ENCODE assay signal across 23 cellular contexts in the genomic region with DNA sequence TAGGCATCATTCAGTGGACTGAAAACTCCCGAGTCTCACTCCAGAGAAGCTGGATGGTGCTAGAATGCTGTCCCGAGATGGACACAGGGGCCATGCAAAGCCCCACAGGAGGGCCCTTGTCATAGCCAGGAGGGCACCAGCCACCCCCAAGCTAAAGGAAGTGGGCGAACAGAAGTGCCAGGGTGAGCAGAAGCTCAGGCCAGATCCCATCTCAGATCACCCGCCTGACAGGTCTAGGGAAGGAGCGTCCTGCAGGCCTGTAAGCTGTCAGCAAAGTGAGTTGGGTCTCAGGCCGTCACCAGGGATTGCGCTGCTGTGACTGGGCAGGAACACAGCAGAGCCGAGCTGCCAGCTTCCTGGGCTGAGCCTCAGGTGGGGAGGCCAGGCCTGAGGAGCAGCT.
"Had no signal": no experiment of that assay in that cellular context is flagged by ENCODE, and none has a peak within 500 bp of the region (broad histone marks: within the 10 kb centered on the region; RNA-seq: fewer than 3 reads in every experiment).

No MANE protein-coding gene starts in this region.

- H3K27me3 ChIP-seq: esophagus squamous epithelium, gastroesophageal sphincter, pancreas, tibial nerve, upper lobe of right lung, vagina had no signal

- H3K4me1 ChIP-seq: esophagus squamous epithelium, pancreas, prostate gland, tibial nerve, upper lobe of right lung, vagina had no signal

- FAIRE-seq: colon, keratinocyte, pancreas, small intestine had no signal

- H3K27ac ChIP-seq: epithelial cell of prostate, esophagus squamous epithelium, gastroesophageal sphincter, left ventricle myocardium inferior, pancreas, prostate gland, tibial nerve, upper lobe of right lung, vagina had no signal

- ATAC-seq: effector memory CD8-positive, alpha-beta T cell; gastroesophageal sphincter; mucosa of descending colon; pancreas; stimulated activated naive CD8-positive, alpha-beta T cell treated with anti-CD3 and anti-CD28 coated beads, Interleukin-15, Interleukin-2, amounts not matched to agents 100 U/mL and 50 U/mL, for 24 hours; upper lobe of right lung had no signal

- H3K9me3 ChIP-seq: esophagus squamous epithelium, gastroesophageal sphincter, left ventricle myocardium inferior, mucosa of descending colon, pancreas, prostate gland, tibial nerve, upper lobe of right lung, vagina had no signal

- DNase-seq: cerebellar nuclear complex; effector memory CD8-positive, alpha-beta T cell; esophagus squamous epithelium; foreskin fibroblast; glutamatergic neuron; left cardiac atrium; left ventricle myocardium inferior; mucosa of descending colon; occipital lobe; pancreas; small intestine; stimulated activated CD4-positive, alpha-beta T cell treated with anti-CD3 and anti-CD28 coated beads, Interleukin-12 subunit alpha, Interleukin-12 subunit beta, amount 100 ng/mL, for 4 hours; stimulated activated CD4-positive, alpha-beta T cell treated with anti-CD3 and anti-CD28 coated beads, Interleukin-2, amount 100 ng/mL, for 48 hours; stimulated activated naive CD8-positive, alpha-beta T cell treated with anti-CD3 and anti-CD28 coated beads, Interleukin-15, Interleukin-2, amounts not matched to agents 100 U/mL and 50 U/mL, for 24 hours; upper lobe of right lung had no signal

- H3K4me3 ChIP-seq: esophagus squamous epithelium, gastroesophageal sphincter, left ventricle myocardium inferior, lung, mucosa of descending colon, pancreas, prostate gland, tibial nerve, upper lobe of right lung, vagina had no signal
